Comparison of ENCODE assay signal across 1 cellular context in the genomic region with DNA sequence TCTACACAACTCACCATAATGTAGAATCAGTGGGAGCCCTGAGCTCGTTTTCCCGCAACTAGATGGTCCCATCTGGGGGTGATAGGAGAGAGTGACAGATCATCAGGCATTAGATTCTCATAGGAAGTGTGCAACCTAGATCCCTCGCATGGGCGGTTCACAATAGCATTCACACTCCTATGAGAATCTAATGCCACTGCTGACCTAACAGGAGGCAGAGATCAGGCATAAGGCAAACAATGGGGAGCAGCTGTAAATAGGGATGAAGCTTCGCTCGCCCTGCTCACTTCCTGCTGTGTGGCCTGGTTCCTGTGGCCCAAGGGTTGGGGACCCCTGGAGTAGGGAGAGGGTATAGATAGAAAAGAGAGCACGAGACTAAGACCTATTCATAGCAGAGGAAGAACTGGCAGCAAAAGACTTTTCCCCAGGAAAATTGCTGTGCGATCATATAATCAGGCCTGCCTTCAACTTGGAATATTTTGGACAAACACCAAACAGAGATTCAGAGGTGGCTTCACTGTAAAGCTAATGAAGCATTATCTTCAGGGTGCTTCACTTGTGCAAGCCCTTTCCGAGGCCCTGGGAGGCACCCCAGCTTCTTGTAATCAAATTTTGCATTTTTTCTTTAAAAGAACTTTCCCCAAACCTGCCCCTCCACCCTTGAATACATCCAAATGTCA.
A peak's percentile ranks its signal among the peaks of the same experiment; 100 is the strongest.
TF ChIP-seq lines count a peak whose summit lies in the region.

No MANE protein-coding gene starts in this region.

TF ChIP-seq in HepG2, 621 proteins besides CTCF, POLR2A, EP300 and RAD21 (continued from another document and continues in another):
- TF ChIP-seq, protein P1, sequence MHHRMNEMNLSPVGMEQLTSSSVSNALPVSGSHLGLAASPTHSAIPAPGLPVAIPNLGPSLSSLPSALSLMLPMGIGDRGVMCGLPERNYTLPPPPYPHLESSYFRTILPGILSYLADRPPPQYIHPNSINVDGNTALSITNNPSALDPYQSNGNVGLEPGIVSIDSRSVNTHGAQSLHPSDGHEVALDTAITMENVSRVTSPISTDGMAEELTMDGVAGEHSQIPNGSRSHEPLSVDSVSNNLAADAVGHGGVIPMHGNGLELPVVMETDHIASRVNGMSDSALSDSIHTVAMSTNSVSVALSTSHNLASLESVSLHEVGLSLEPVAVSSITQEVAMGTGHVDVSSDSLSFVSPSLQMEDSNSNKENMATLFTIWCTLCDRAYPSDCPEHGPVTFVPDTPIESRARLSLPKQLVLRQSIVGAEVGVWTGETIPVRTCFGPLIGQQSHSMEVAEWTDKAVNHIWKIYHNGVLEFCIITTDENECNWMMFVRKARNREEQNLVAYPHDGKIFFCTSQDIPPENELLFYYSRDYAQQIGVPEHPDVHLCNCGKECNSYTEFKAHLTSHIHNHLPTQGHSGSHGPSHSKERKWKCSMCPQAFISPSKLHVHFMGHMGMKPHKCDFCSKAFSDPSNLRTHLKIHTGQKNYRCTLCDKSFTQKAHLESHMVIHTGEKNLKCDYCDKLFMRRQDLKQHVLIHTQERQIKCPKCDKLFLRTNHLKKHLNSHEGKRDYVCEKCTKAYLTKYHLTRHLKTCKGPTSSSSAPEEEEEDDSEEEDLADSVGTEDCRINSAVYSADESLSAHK (CRISPR knock-in tag; IDR thresholded peaks at IDR 0.05; ENCODE audit: borderline replicate concordance): no peak
- TF ChIP-seq NRL (CRISPR knock-in tag; IDR thresholded peaks at IDR 0.05; ENCODE audit: borderline replicate concordance): no peak
- no peak for TF ChIP-seq ZNF253 (CRISPR knock-in tag; IDR thresholded peaks at IDR 0.05; ENCODE audit: borderline replicate concordance)
- TF ChIP-seq CEBPG (CRISPR knock-in tag; IDR thresholded peaks at IDR 0.05): 0 out of 2 replicates have a peak, but pooled peaks have one; percentile 20
- no peak for TF ChIP-seq ZNF44 (CRISPR knock-in tag; IDR thresholded peaks at IDR 0.05)
- TF ChIP-seq FOXA3 (CRISPR knock-in tag; IDR thresholded peaks at IDR 0.05): peak; percentile 82
- TF ChIP-seq TEAD2 (CRISPR knock-in tag; IDR thresholded peaks at IDR 0.05): no peak
- TF ChIP-seq REL (CRISPR knock-in tag; conservative IDR thresholded peaks at IDR 0.05): no peak
- TF ChIP-seq, protein P2, sequence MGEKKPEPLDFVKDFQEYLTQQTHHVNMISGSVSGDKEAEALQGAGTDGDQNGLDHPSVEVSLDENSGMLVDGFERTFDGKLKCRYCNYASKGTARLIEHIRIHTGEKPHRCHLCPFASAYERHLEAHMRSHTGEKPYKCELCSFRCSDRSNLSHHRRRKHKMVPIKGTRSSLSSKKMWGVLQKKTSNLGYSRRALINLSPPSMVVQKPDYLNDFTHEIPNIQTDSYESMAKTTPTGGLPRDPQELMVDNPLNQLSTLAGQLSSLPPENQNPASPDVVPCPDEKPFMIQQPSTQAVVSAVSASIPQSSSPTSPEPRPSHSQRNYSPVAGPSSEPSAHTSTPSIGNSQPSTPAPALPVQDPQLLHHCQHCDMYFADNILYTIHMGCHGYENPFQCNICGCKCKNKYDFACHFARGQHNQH (CRISPR knock-in tag; IDR thresholded peaks at IDR 0.05): no peak
- TF ChIP-seq ZSCAN25 (CRISPR knock-in tag; IDR thresholded peaks at IDR 0.05): no peak
- TF ChIP-seq MXI1 (IDR thresholded peaks at IDR 0.05; ENCODE audit: borderline replicate concordance, low read depth, low read length): 0 out of 3 replicates have a peak, but pooled peaks have one; percentile 25
- TF ChIP-seq, protein P3, sequence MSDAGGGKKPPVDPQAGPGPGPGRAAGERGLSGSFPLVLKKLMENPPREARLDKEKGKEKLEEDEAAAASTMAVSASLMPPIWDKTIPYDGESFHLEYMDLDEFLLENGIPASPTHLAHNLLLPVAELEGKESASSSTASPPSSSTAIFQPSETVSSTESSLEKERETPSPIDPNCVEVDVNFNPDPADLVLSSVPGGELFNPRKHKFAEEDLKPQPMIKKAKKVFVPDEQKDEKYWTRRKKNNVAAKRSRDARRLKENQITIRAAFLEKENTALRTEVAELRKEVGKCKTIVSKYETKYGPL (CRISPR knock-in tag; IDR thresholded peaks at IDR 0.05): no peak
- no peak for TF ChIP-seq SRSF1 (optimal IDR thresholded peaks at IDR 0.05; ENCODE audit: low read depth, low read length)
- TF ChIP-seq ZSCAN12 (CRISPR knock-in tag; IDR thresholded peaks at IDR 0.05): no peak
- no peak for TF ChIP-seq ASH2L (IDR thresholded peaks at IDR 0.05; ENCODE audit: insufficient read length, low read depth, low read length)
- TF ChIP-seq KAT7 (CRISPR knock-in tag; IDR thresholded peaks at IDR 0.05; ENCODE audit: borderline replicate concordance): peak; percentile 53; the same call in 1 of the 2 replicates
- TF ChIP-seq, protein P4, sequence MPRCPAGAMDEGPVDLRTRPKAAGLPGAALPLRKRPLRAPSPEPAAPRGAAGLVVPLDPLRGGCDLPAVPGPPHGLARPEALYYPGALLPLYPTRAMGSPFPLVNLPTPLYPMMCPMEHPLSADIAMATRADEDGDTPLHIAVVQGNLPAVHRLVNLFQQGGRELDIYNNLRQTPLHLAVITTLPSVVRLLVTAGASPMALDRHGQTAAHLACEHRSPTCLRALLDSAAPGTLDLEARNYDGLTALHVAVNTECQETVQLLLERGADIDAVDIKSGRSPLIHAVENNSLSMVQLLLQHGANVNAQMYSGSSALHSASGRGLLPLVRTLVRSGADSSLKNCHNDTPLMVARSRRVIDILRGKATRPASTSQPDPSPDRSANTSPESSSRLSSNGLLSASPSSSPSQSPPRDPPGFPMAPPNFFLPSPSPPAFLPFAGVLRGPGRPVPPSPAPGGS (CRISPR knock-in tag; IDR thresholded peaks at IDR 0.05): peak; percentile 24; the same call in 1 of the 2 replicates
- TF ChIP-seq, protein P5, sequence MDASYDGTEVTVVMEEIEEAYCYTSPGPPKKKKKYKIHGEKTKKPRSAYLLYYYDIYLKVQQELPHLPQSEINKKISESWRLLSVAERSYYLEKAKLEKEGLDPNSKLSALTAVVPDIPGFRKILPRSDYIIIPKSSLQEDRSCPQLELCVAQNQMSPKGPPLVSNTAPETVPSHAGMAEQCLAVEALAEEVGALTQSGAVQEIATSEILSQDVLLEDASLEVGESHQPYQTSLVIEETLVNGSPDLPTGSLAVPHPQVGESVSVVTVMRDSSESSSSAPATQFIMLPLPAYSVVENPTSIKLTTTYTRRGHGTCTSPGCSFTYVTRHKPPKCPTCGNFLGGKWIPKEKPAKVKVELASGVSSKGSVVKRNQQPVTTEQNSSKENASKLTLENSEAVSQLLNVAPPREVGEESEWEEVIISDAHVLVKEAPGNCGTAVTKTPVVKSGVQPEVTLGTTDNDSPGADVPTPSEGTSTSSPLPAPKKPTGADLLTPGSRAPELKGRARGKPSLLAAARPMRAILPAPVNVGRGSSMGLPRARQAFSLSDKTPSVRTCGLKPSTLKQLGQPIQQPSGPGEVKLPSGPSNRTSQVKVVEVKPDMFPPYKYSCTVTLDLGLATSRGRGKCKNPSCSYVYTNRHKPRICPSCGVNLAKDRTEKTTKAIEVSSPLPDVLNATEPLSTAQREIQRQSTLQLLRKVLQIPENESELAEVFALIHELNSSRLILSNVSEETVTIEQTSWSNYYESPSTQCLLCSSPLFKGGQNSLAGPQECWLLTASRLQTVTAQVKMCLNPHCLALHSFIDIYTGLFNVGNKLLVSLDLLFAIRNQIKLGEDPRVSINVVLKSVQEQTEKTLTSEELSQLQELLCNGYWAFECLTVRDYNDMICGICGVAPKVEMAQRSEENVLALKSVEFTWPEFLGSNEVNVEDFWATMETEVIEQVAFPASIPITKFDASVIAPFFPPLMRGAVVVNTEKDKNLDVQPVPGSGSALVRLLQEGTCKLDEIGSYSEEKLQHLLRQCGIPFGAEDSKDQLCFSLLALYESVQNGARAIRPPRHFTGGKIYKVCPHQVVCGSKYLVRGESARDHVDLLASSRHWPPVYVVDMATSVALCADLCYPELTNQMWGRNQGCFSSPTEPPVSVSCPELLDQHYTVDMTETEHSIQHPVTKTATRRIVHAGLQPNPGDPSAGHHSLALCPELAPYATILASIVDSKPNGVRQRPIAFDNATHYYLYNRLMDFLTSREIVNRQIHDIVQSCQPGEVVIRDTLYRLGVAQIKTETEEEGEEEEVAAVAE (CRISPR knock-in tag; IDR thresholded peaks at IDR 0.05; ENCODE audit: borderline replicate concordance): no peak
- TF ChIP-seq ZFX (CRISPR knock-in tag; IDR thresholded peaks at IDR 0.05; ENCODE audit: low read depth): peak; percentile 63
- no peak for TF ChIP-seq GATA4 (IDR thresholded peaks at IDR 0.05; ENCODE audit: borderline replicate concordance, low read depth)
- TF ChIP-seq CHCHD3 (CRISPR knock-in tag; IDR thresholded peaks at IDR 0.05): no peak
- peak; percentile 74; the same call in 1 of the 2 replicates for TF ChIP-seq ZNF614 (CRISPR knock-in tag; IDR thresholded peaks at IDR 0.05; ENCODE audit: borderline replicate concordance)
- no peak for TF ChIP-seq CHD2 (IDR thresholded peaks at IDR 0.05; ENCODE audit: low read depth, low read length)
- no peak for TF ChIP-seq TOE1 (CRISPR knock-in tag; IDR thresholded peaks at IDR 0.05)
- TF ChIP-seq, protein P6, sequence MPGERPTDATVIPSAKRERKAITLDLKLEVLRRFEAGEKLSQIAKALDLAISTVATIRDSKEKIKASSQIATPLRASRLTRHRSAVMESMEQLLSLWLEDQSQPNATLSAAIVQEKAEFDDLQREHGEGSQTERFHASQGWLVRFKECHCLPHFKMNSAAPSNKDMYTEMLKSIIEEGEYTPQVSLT (CRISPR knock-in tag; IDR thresholded peaks at IDR 0.05; ENCODE audit: borderline replicate concordance, low read depth): no peak
- no peak for TF ChIP-seq NBN (conservative IDR thresholded peaks at IDR 0.05)
- TF ChIP-seq, protein P7, sequence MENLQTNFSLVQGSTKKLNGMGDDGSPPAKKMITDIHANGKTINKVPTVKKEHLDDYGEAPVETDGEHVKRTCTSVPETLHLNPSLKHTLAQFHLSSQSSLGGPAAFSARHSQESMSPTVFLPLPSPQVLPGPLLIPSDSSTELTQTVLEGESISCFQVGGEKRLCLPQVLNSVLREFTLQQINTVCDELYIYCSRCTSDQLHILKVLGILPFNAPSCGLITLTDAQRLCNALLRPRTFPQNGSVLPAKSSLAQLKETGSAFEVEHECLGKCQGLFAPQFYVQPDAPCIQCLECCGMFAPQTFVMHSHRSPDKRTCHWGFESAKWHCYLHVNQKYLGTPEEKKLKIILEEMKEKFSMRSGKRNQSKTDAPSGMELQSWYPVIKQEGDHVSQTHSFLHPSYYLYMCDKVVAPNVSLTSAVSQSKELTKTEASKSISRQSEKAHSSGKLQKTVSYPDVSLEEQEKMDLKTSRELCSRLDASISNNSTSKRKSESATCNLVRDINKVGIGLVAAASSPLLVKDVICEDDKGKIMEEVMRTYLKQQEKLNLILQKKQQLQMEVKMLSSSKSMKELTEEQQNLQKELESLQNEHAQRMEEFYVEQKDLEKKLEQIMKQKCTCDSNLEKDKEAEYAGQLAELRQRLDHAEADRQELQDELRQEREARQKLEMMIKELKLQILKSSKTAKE (CRISPR knock-in tag; IDR thresholded peaks at IDR 0.05; ENCODE audit: borderline replicate concordance): 0 out of 2 replicates have a peak, but pooled peaks have one; percentile 24
- no peak for TF ChIP-seq ZNF775 (CRISPR knock-in tag; IDR thresholded peaks at IDR 0.05; ENCODE audit: borderline replicate concordance)
- TF ChIP-seq NR2F2 (IDR thresholded peaks at IDR 0.05; ENCODE audit: borderline replicate concordance, low read depth): no peak
- TF ChIP-seq ZNF337 (CRISPR knock-in tag; IDR thresholded peaks at IDR 0.05; ENCODE audit: borderline replicate concordance, low read depth): no peak
- TF ChIP-seq ZZZ3 (CRISPR knock-in tag; IDR thresholded peaks at IDR 0.05; ENCODE audit: borderline replicate concordance): no peak
- TF ChIP-seq TOPORS (CRISPR knock-in tag; IDR thresholded peaks at IDR 0.05): no peak
- no peak; the same call in 1 of the 2 replicates for TF ChIP-seq SP5 (CRISPR knock-in tag; IDR thresholded peaks at IDR 0.05; ENCODE audit: borderline replicate concordance, low read depth)
- peak; percentile 69; the same call in 1 of the 2 replicates for TF ChIP-seq WIZ (CRISPR knock-in tag; IDR thresholded peaks at IDR 0.05)
- no peak for TF ChIP-seq MAFF (IDR thresholded peaks at IDR 0.05; ENCODE audit: low read depth, low read length)
- TF ChIP-seq ATM (IDR thresholded peaks at IDR 0.05; ENCODE audit: borderline replicate concordance): no peak
- no peak for TF ChIP-seq ZNF138 (CRISPR knock-in tag; IDR thresholded peaks at IDR 0.05; ENCODE audit: low read depth)
- TF ChIP-seq, protein P8, sequence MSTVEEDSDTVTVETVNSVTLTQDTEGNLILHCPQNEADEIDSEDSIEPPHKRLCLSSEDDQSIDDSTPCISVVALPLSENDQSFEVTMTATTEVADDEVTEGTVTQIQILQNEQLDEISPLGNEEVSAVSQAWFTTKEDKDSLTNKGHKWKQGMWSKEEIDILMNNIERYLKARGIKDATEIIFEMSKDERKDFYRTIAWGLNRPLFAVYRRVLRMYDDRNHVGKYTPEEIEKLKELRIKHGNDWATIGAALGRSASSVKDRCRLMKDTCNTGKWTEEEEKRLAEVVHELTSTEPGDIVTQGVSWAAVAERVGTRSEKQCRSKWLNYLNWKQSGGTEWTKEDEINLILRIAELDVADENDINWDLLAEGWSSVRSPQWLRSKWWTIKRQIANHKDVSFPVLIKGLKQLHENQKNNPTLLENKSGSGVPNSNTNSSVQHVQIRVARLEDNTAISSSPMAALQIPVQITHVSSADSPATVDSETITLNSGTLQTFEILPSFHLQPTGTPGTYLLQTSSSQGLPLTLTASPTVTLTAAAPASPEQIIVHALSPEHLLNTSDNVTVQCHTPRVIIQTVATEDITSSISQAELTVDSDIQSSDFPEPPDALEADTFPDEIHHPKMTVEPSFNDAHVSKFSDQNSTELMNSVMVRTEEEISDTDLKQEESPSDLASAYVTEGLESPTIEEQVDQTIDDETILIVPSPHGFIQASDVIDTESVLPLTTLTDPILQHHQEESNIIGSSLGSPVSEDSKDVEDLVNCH (CRISPR knock-in tag; IDR thresholded peaks at IDR 0.05): no peak
- 0 out of 2 replicates have a peak, but pooled peaks have one; percentile 47 for TF ChIP-seq NCOA1 (CRISPR knock-in tag; IDR thresholded peaks at IDR 0.05)
- TF ChIP-seq ZNF790 (CRISPR knock-in tag; IDR thresholded peaks at IDR 0.05; ENCODE audit: borderline replicate concordance): no peak
- TF ChIP-seq ZSCAN29 (CRISPR knock-in tag; conservative IDR thresholded peaks at IDR 0.05): no peak
- TF ChIP-seq, protein P9, sequence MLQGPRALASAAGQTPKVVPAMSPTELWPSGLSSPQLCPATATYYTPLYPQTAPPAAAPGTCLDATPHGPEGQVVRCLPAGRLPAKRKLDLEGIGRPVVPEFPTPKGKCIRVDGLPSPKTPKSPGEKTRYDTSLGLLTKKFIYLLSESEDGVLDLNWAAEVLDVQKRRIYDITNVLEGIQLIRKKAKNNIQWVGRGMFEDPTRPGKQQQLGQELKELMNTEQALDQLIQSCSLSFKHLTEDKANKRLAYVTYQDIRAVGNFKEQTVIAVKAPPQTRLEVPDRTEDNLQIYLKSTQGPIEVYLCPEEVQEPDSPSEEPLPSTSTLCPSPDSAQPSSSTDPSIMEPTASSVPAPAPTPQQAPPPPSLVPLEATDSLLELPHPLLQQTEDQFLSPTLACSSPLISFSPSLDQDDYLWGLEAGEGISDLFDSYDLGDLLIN (CRISPR knock-in tag; IDR thresholded peaks at IDR 0.05; ENCODE audit: borderline replicate concordance): no peak
- TF ChIP-seq SIN3A (IDR thresholded peaks at IDR 0.05; ENCODE audit: borderline replicate concordance, low read depth, low read length): 0 out of 2 replicates have a peak, but pooled peaks have one; percentile 10
- TF ChIP-seq, protein P10, sequence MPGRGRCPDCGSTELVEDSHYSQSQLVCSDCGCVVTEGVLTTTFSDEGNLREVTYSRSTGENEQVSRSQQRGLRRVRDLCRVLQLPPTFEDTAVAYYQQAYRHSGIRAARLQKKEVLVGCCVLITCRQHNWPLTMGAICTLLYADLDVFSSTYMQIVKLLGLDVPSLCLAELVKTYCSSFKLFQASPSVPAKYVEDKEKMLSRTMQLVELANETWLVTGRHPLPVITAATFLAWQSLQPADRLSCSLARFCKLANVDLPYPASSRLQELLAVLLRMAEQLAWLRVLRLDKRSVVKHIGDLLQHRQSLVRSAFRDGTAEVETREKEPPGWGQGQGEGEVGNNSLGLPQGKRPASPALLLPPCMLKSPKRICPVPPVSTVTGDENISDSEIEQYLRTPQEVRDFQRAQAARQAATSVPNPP (CRISPR knock-in tag; IDR thresholded peaks at IDR 0.05): no peak
